ENCODE assay signal across 13 cellular contexts in genomic region chr12:21453312-21453852, GRCh38. TPM values are rescaled to one million over a fixed set of nuclear protein-coding genes. Genes with fewer than 3 reads are reported as not detected.
A peak's percentile ranks its signal among the peaks of the same experiment; 100 is the strongest.
DNase-seq lines count a peak whose midpoint lies in the region; ATAC-seq and TF ChIP-seq lines count a peak whose summit lies in the region.
"Had no signal": no experiment of that assay in that cellular context is flagged by ENCODE, and none has a peak within 500 bp of the region (broad histone marks: within the 10 kb centered on the region; RNA-seq: fewer than 3 reads in every experiment).

No MANE protein-coding gene starts in this region.

- POLR2A ChIA-PET in activated CD4-positive, alpha-beta T cell treated with anti-CD3 and anti-CD28 coated beads for 36 hours (lab: Charles Lee) = no interaction called here

- peaks cover 34% of the 10 kb centered on the region for H3K36me3 Mint-ChIP-seq in activated CD4-positive, alpha-beta T cell treated with anti-CD3 and anti-CD28 coated beads for 36 hours (ENCODE audit: low read depth)

- H3K27me3 Mint-ChIP-seq in activated CD4-positive, alpha-beta T cell treated with anti-CD3 and anti-CD28 coated beads for 36 hours = no peaks in the 10 kb centered on the region
- H3K27me3 Mint-ChIP-seq: IgD-negative memory B cell had no signal

- H3K27me3 ChIP-seq in effector memory CD4-positive, alpha-beta T cell (replicated peaks; ENCODE audit: control insufficient read depth, insufficient read depth, low read length, poor library complexity, severe bottlenecking) = no peaks in the 10 kb centered on the region
- no peaks in the 10 kb centered on the region for H3K27me3 ChIP-seq in right atrium auricular region
- H3K27me3 ChIP-seq in right cardiac atrium (ENCODE audit: control insufficient read depth, insufficient read depth) = no peaks in the 10 kb centered on the region
- H3K27me3 ChIP-seq: pancreas had no signal

- intact Hi-C loops in activated CD4-positive, alpha-beta T cell treated with anti-CD3 and anti-CD28 coated beads for 36 hours (cut with DNase I, micrococcal nuclease) = loop anchor here in 1 of 2 experiments (1.0 kb wide), 1 partner anchor 15 kb away; no protein-coding TSS in a partner anchor
- intact Hi-C loops in right cardiac atrium (cut with DNase I) = no loop called here

- H3K27ac Mint-ChIP-seq in activated CD4-positive, alpha-beta T cell treated with anti-CD3 and anti-CD28 coated beads for 36 hours = peak overlapping the region; percentile 47

- H3K9me3 ChIP-seq in effector memory CD4-positive, alpha-beta T cell (ENCODE audit: control insufficient read depth, low read length) = no peaks in the 10 kb centered on the region
- H3K9me3 ChIP-seq in right atrium auricular region = no peaks in the 10 kb centered on the region
- H3K9me3 ChIP-seq in right cardiac atrium (ENCODE audit: control insufficient read depth, low read length) = no peaks in the 10 kb centered on the region
- H3K9me3 ChIP-seq: pancreas had no signal

- TF ChIP-seq CTCF in foreskin fibroblast (IDR thresholded peaks at IDR 0.05; ENCODE audit: low read depth, low read length) (no peak), right atrium auricular region (IDR thresholded peaks at IDR 0.05) (no peak)

- H3K4me1 Mint-ChIP-seq in activated CD4-positive, alpha-beta T cell treated with anti-CD3 and anti-CD28 coated beads for 36 hours = peaks cover 45% of the 10 kb centered on the region

- peak overlapping the region; percentile 30 for H3K4me3 ChIP-seq in effector memory CD4-positive, alpha-beta T cell (ENCODE audit: insufficient read depth, low read depth, low read length, poor library complexity, severe bottlenecking)
- no peak overlapping the region for H3K4me3 ChIP-seq in foreskin fibroblast (ENCODE audit: low read depth in 1 of 2, low read length in 2 of 2)
- no peak overlapping the region for H3K4me3 ChIP-seq in right atrium auricular region
- no peak overlapping the region for H3K4me3 ChIP-seq in right cardiac atrium (ENCODE audit: low read length)
- H3K4me3 ChIP-seq: pancreas had no signal

- H3K27ac ChIP-seq in effector memory CD4-positive, alpha-beta T cell (ENCODE audit: insufficient read depth, low read length, poor library complexity, severe bottlenecking) = peak overlapping the region; percentile 56
- no peak overlapping the region for H3K27ac ChIP-seq in right atrium auricular region
- no peak overlapping the region for H3K27ac ChIP-seq in right cardiac atrium (ENCODE audit: low read length)
- H3K27ac ChIP-seq: pancreas had no signal

- no peak for DNase-seq in activated CD4-positive, alpha-beta T cell treated with anti-CD3 and anti-CD28 coated beads for 36 hours
- DNase-seq in activated CD4-positive, alpha-beta T cell treated with anti-CD3 and anti-CD28 coated beads for 4 hours = no peak
- no peak for DNase-seq in effector memory CD4-positive, alpha-beta T cell
- no peak for DNase-seq in foreskin fibroblast
- DNase-seq in right atrium auricular region (ENCODE audit: low spot score) = no peak
- no peak for DNase-seq in right cardiac atrium
- DNase-seq: 8988T, mammary epithelial cell, pancreas, SHP77 had no signal

- H3K4me1 ChIP-seq in effector memory CD4-positive, alpha-beta T cell (ENCODE audit: control insufficient read depth, insufficient read depth, low read length, poor library complexity, severe bottlenecking) = peaks cover 18% of the 10 kb centered on the region
- H3K4me1 ChIP-seq in right atrium auricular region = no peaks in the 10 kb centered on the region
- H3K4me1 ChIP-seq in right cardiac atrium (ENCODE audit: control insufficient read depth, insufficient read depth, low read length) = no peaks in the 10 kb centered on the region
- H3K4me1 ChIP-seq: pancreas had no signal

- peak; percentile 59 for ATAC-seq in activated CD4-positive, alpha-beta T cell treated with anti-CD3 and anti-CD28 coated beads for 36 hours
- peak; percentile 92 for ATAC-seq in GM21619 (IDR thresholded peaks at IDR 0.05; ENCODE audit: unreplicated experiment)
- peak; percentile 66 for ATAC-seq in HG03565 (IDR thresholded peaks at IDR 0.05; ENCODE audit: unreplicated experiment)
- ATAC-seq in right cardiac atrium = no peak
- ATAC-seq: pancreas had no signal

- no peaks in the 10 kb centered on the region for H3K9me3 Mint-ChIP-seq in activated CD4-positive, alpha-beta T cell treated with anti-CD3 and anti-CD28 coated beads for 36 hours (ENCODE audit: low read depth)
- H3K9me3 Mint-ChIP-seq: IgD-negative memory B cell had no signal

- 94% methylated on average over 4 of the region's 4 CpGs for WGBS in right cardiac atrium

- H3K4me3 Mint-ChIP-seq in activated CD4-positive, alpha-beta T cell treated with anti-CD3 and anti-CD28 coated beads for 36 hours = peak overlapping the region; percentile 11
- H3K4me3 Mint-ChIP-seq: IgD-negative memory B cell had no signal

- CTCF ChIA-PET in activated CD4-positive, alpha-beta T cell treated with anti-CD3 and anti-CD28 coated beads for 36 hours (lab: Charles Lee) = interaction anchor here (0.6 kb wide), 1 partner anchor 1077 kb away, joined by 3 read pairs; no protein-coding TSS in a partner anchor

- H3K36me3 ChIP-seq in effector memory CD4-positive, alpha-beta T cell (ENCODE audit: control insufficient read depth, insufficient read depth, low read length) = peaks cover 26% of the 10 kb centered on the region
- H3K36me3 ChIP-seq in right atrium auricular region = peaks cover 44% of the 10 kb centered on the region

RNA-seq across cellular contexts. Expression of gene PYROXD1, which starts 15.9 kb away (rescaled TPM):
- 10 to 100 TPM; 27.4 to 34.6 TPM for total RNA-seq in activated CD4-positive, alpha-beta T cell treated with anti-CD3 and anti-CD28 coated beads for 36 hours
- 10 to 100 TPM in 1 of 2 donors, 1 to 10 TPM in 1; 8.8 to 18.2 TPM for total RNA-seq in right atrium auricular region
- 10 to 100 TPM; 10.9 to 19.1 (median 14.3) TPM for total RNA-seq in right cardiac atrium
- 6.7 TPM for polyA plus RNA-seq in right cardiac atrium

RNA-seq across cellular contexts. Expression of gene RECQL, which starts 48.1 kb away (rescaled TPM):
- total RNA-seq in activated CD4-positive, alpha-beta T cell treated with anti-CD3 and anti-CD28 coated beads for 36 hours = 10 to 100 TPM; 64.4 to 92.8 TPM
- total RNA-seq in right atrium auricular region (10 to 100 TPM; 17.8 to 20.0 TPM), right cardiac atrium (10 to 100 TPM; 18.3 to 21.1 (median 20.3) TPM)
- polyA plus RNA-seq in right cardiac atrium = 9.2 TPM

RNA-seq across cellular contexts. Expression of gene GOLT1B, which starts 48.2 kb away (rescaled TPM):
- total RNA-seq in activated CD4-positive, alpha-beta T cell treated with anti-CD3 and anti-CD28 coated beads for 36 hours = 10 to 100 TPM; 25.6 to 31.2 TPM
- total RNA-seq in right atrium auricular region = 10 to 100 TPM; 15.5 to 16.9 TPM
- 10 to 100 TPM; 19.2 to 27.9 (median 22.3) TPM for total RNA-seq in right cardiac atrium
- polyA plus RNA-seq in right cardiac atrium = 16.8 TPM

Comparison
In these comparisons a context has a peak if more than half of its experiments do, and no peak if none do; other contexts are left out.
1. ATAC-seq: peak in activated CD4-positive, alpha-beta T cell treated with anti-CD3 and anti-CD28 coated beads for 36 hours (single experiment), GM21619 (single experiment) and HG03565 (single experiment); none in right cardiac atrium (0 of 2).